Comparison of ENCODE assay signal across 28 cellular contexts in genomic region chr6:30202366-30202765, GRCh38. TPM values are rescaled to one million over a fixed set of nuclear protein-coding genes. Genes with fewer than 3 reads are reported as not detected.
DNase-seq lines count a peak whose midpoint lies in the region; ATAC-seq and TF ChIP-seq lines count a peak whose summit lies in the region.
"Had no signal": no experiment of that assay in that cellular context is flagged by ENCODE, and none has a peak within 500 bp of the region (broad histone marks: within the 10 kb centered on the region; RNA-seq: fewer than 3 reads in every experiment).

No MANE protein-coding gene starts in this region.

- H3K4me3 ChIP-seq in breast epithelium, result no peak overlapping the region
- no peak overlapping the region for H3K4me3 ChIP-seq in RWPE2 (ENCODE audit: severe bottlenecking)
- H3K4me3 ChIP-seq: gastroesophageal sphincter, HAP-1, spleen, testis had no signal

- ATAC-seq in RWPE2 (ENCODE audit: low read depth) (no peak), foreskin keratinocyte (peak; percentile 45), GM18498 (IDR thresholded peaks at IDR 0.05; ENCODE audit: unreplicated experiment) (no peak)
- ATAC-seq: activated naive CD8-positive, alpha-beta T cell treated with anti-CD3 and anti-CD28 coated beads, Interleukin-2, amount 50 U/mL, for 24 hours; CD8-positive, alpha-beta T cell had no signal

- H3K9me3 Mint-ChIP-seq in MCF 10A (ENCODE audit: unreplicated experiment), result no peaks in the 10 kb centered on the region
- H3K9me3 Mint-ChIP-seq in type B pancreatic cell, result no peaks in the 10 kb centered on the region
- H3K9me3 Mint-ChIP-seq: activated CD4-positive, alpha-beta T cell treated with anti-CD3 and anti-CD28 coated beads, Interleukin-2, amount 10 ng/mL, durations not matched to agents 24 days and 14 days; activated naive CD8-positive, alpha-beta T cell treated with anti-CD3 and anti-CD28 coated beads, Interleukin-2, amount 50 U/mL, for 24 hours; activated T-cell treated with anti-CD3 and anti-CD28 coated beads, Interleukin-2, amount 50 U/mL, for 24 hours; CD8-positive, alpha-beta T cell; neural crest cell; stimulated activated naive CD8-positive, alpha-beta T cell treated with anti-CD3 and anti-CD28 coated beads, Interleukin-15, Interleukin-2, amounts not matched to agents 100 ng/mL and 50 ng/mL, for 24 hours had no signal

- H3K27me3 Mint-ChIP-seq in MCF 10A (ENCODE audit: insufficient read depth, unreplicated experiment), result no peaks in the 10 kb centered on the region
- no peaks in the 10 kb centered on the region for H3K27me3 Mint-ChIP-seq in type B pancreatic cell
- H3K27me3 Mint-ChIP-seq: activated CD4-positive, alpha-beta T cell treated with anti-CD3 and anti-CD28 coated beads, Interleukin-2, amount 10 ng/mL, durations not matched to agents 24 days and 14 days; activated naive CD8-positive, alpha-beta T cell treated with anti-CD3 and anti-CD28 coated beads, Interleukin-2, amount 50 U/mL, for 24 hours; activated T-cell treated with anti-CD3 and anti-CD28 coated beads, Interleukin-2, amount 50 U/mL, for 24 hours; stimulated activated naive CD8-positive, alpha-beta T cell treated with anti-CD3 and anti-CD28 coated beads, Interleukin-15, Interleukin-2, amounts not matched to agents 100 ng/mL and 50 ng/mL, for 24 hours had no signal

- H3K36me3 Mint-ChIP-seq in MCF 10A (ENCODE audit: insufficient read depth, unreplicated experiment) (peaks cover 51% of the 10 kb centered on the region), type B pancreatic cell (peaks cover 14% of the 10 kb centered on the region)

- H3K4me1 ChIP-seq in breast epithelium (peaks cover 0 to 17% of the 10 kb centered on the region in 2 donors), RWPE2 (ENCODE audit: insufficient read depth, poor library complexity, severe bottlenecking) (peaks cover 27% of the 10 kb centered on the region), foreskin keratinocyte (peaks cover 13% of the 10 kb centered on the region)

- no peak overlapping the region for H3K4me3 Mint-ChIP-seq in MCF 10A (ENCODE audit: unreplicated experiment)
- no peak overlapping the region for H3K4me3 Mint-ChIP-seq in type B pancreatic cell
- H3K4me3 Mint-ChIP-seq: activated CD4-positive, alpha-beta T cell treated with anti-CD3 and anti-CD28 coated beads, Interleukin-2, amount 10 ng/mL, durations not matched to agents 24 days and 14 days; activated naive CD8-positive, alpha-beta T cell treated with anti-CD3 and anti-CD28 coated beads, Interleukin-2, amount 50 U/mL, for 24 hours; activated T-cell treated with anti-CD3 and anti-CD28 coated beads, Interleukin-2, amount 50 U/mL, for 24 hours; CD8-positive, alpha-beta T cell; neural crest cell; stimulated activated naive CD8-positive, alpha-beta T cell treated with anti-CD3 and anti-CD28 coated beads, Interleukin-15, Interleukin-2, amounts not matched to agents 100 ng/mL and 50 ng/mL, for 24 hours had no signal

- H3K27me3 ChIP-seq in breast epithelium, result no peaks in the 10 kb centered on the region
- no peaks in the 10 kb centered on the region for H3K27me3 ChIP-seq in RWPE2 (ENCODE audit: insufficient read depth, poor library complexity, severe bottlenecking)
- H3K27me3 ChIP-seq in foreskin keratinocyte, result no peaks in the 10 kb centered on the region
- H3K27me3 ChIP-seq: gastroesophageal sphincter, spleen, testis had no signal

- POLR2A ChIA-PET in MCF 10A (lab: Yijun Ruan, JAX), result interaction anchor here (1.0 to 1.7 kb wide), 6 partner anchors 11 to 141 kb away, joined by 3 to 23 read pairs (median 3); partner anchors contain the start of genes POLR1H, TRIM26 and TRIM39

- H3K9me3 ChIP-seq in breast epithelium, result no peaks in the 10 kb centered on the region
- no peaks in the 10 kb centered on the region for H3K9me3 ChIP-seq in RWPE2 (ENCODE audit: severe bottlenecking)
- H3K9me3 ChIP-seq: gastroesophageal sphincter, HAP-1, spleen, testis had no signal

- H3K27ac ChIP-seq in breast epithelium (no peak overlapping the region), RWPE2 (ENCODE audit: poor library complexity, severe bottlenecking) (peak overlapping the region; percentile 44), foreskin keratinocyte (no peak overlapping the region)
- H3K27ac ChIP-seq: gastroesophageal sphincter had no signal

- BruUV-seq in MCF 10A (replicated peaks; lab: Mats Ljungman, UMichigan), result no TSS peak

- no peak for TF ChIP-seq CTCF in MCF 10A (IDR thresholded peaks at IDR 0.05; ENCODE audit: unreplicated experiment)
- TF ChIP-seq CTCF in breast epithelium (IDR thresholded peaks at IDR 0.05), result no peak
- TF ChIP-seq CTCF in RWPE2 (IDR thresholded peaks at IDR 0.05; ENCODE audit: poor library complexity, severe bottlenecking), result no peak
- TF ChIP-seq CTCF in foreskin keratinocyte (conservative IDR thresholded peaks at IDR 0.05), result no peak
- TF ChIP-seq CTCF in type B pancreatic cell (conservative IDR thresholded peaks at IDR 0.05), result no peak

- H3K36me3 ChIP-seq in breast epithelium (no peaks in the 10 kb centered on the region), RWPE2 (ENCODE audit: low read depth) (peaks cover 55% of the 10 kb centered on the region)

- TF ChIP-seq POLR2A in breast epithelium (IDR thresholded peaks at IDR 0.05), result no peak

- peaks cover 25% of the 10 kb centered on the region for H3K4me1 Mint-ChIP-seq in MCF 10A (ENCODE audit: insufficient read depth, unreplicated experiment)
- H3K4me1 Mint-ChIP-seq in type B pancreatic cell (ENCODE audit: unreplicated experiment), result peaks cover 11% of the 10 kb centered on the region

- DNase-seq in MCF 10A (ENCODE audit: unreplicated experiment), result peak; percentile 55
- no peak for DNase-seq in breast epithelium (ENCODE audit: low spot score in 2 of 2)
- no peak for DNase-seq in RWPE2 (ENCODE audit: low spot score)
- peak in 1 of 2 donors; percentile 18 for DNase-seq in foreskin keratinocyte
- no peak for DNase-seq in type B pancreatic cell (ENCODE audit: extremely low spot score, unreplicated experiment)
- no peak for DNase-seq in activated CD4-positive, alpha-beta T cell treated with anti-CD3 and anti-CD28 coated beads, Interleukin-2, amount 50 U/mL, for 1 hour
- no peak for DNase-seq in AG08395 (ENCODE audit: low spot score)
- DNase-seq: activated CD4-positive, alpha-beta T cell treated with anti-CD3 and anti-CD28 coated beads, Interleukin-2, amount 10 ng/mL, durations not matched to agents 24 days and 14 days; activated effector memory CD4-positive, alpha-beta T cell treated with anti-CD3 and anti-CD28 coated beads, Interleukin-2, amount 50 U/mL, for 16 hours; activated naive CD8-positive, alpha-beta T cell treated with anti-CD3 and anti-CD28 coated beads, Interleukin-2, amount 50 U/mL, for 24 hours; activated T-cell treated with anti-CD3 and anti-CD28 coated beads, Interleukin-2, amount 50 U/mL, for 24 hours; CD8-positive, alpha-beta T cell; EL; NCI-H146; right cardiac atrium; spleen; stimulated activated CD8-positive, alpha-beta memory T cell treated with anti-CD3 and anti-CD28 coated beads, Interleukin-4, amount 100 ng/mL, for 48 hours; SW 1271 had no signal

- CTCF ChIA-PET in MCF 10A (lab: Yijun Ruan, JAX), result no interaction called here

- H3K27ac Mint-ChIP-seq in MCF 10A (ENCODE audit: low read depth, unreplicated experiment) (no peak overlapping the region), type B pancreatic cell (peak overlapping the region; percentile 90)
- H3K27ac Mint-ChIP-seq: activated CD4-positive, alpha-beta T cell treated with anti-CD3 and anti-CD28 coated beads, Interleukin-2, amount 10 ng/mL, durations not matched to agents 24 days and 14 days; activated naive CD8-positive, alpha-beta T cell treated with anti-CD3 and anti-CD28 coated beads, Interleukin-2, amount 50 U/mL, for 24 hours; activated T-cell treated with anti-CD3 and anti-CD28 coated beads, Interleukin-2, amount 50 U/mL, for 24 hours; CD8-positive, alpha-beta T cell; stimulated activated naive CD8-positive, alpha-beta T cell treated with anti-CD3 and anti-CD28 coated beads, Interleukin-15, Interleukin-2, amounts not matched to agents 100 ng/mL and 50 ng/mL, for 24 hours had no signal

- intact Hi-C loops in MCF 10A (cut with micrococcal nuclease), result no loop called here
- intact Hi-C loops in breast epithelium (cut with DNase I; ENCODE audit: low total_unique reads), result no loop called here

RNA-seq across cellular contexts. Expression of gene TRIM26, which starts 10.8 kb away (rescaled TPM):
- total RNA-seq in MCF 10A (2022) (48.6 and 60.6 TPM in 2 replicates), breast epithelium (10 to 100 TPM; 31.7 to 66.2 (median 47.5) TPM), foreskin keratinocyte (34.2 and 38.1 TPM in 2 replicates), type B pancreatic cell (ENCODE audit: low replicate concordance) (46.3 and 76.5 TPM in 2 replicates)
- 25.3 and 26.0 TPM in 2 replicates for polyA plus RNA-seq in foreskin keratinocyte

RNA-seq across cellular contexts. Expression of gene TRIM15, which starts 39.0 kb away (rescaled TPM):
- total RNA-seq in MCF 10A (2022) (0.79 TPM in 1 of 2 replicates, not detected in the other), breast epithelium (under 1 TPM in 1 of 3 donors, not detected in 2; 0.33 TPM), foreskin keratinocyte (not detected in 2 replicates), type B pancreatic cell (ENCODE audit: low replicate concordance) (0.92 and 1.4 TPM in 2 replicates)
- not detected in 2 replicates for polyA plus RNA-seq in foreskin keratinocyte
- total RNA-seq: A172; activated CD8-positive, alpha-beta memory T cell treated with anti-CD3 and anti-CD28 coated beads for 36 hours; CD8-positive, alpha-beta T cell; dermis microvascular lymphatic vessel endothelial cell; fibroblast of lung; gastroesophageal sphincter; neural crest cell; right cardiac atrium had no signal
- polyA plus RNA-seq: fibroblast of lung, right cardiac atrium had no signal

RNA-seq across cellular contexts. Expression of gene TRIM10, which starts 41.4 kb away (rescaled TPM):
- total RNA-seq in MCF 10A (2022), result not detected in 2 replicates
- not detected for total RNA-seq in breast epithelium
- not detected in 2 replicates for total RNA-seq in foreskin keratinocyte
- polyA plus RNA-seq in foreskin keratinocyte, result not detected in 2 replicates
- 0.17 TPM in 1 of 2 replicates, not detected in the other for total RNA-seq in type B pancreatic cell (ENCODE audit: low replicate concordance)
- total RNA-seq: A172; activated CD8-positive, alpha-beta memory T cell treated with anti-CD3 and anti-CD28 coated beads for 36 hours; CD8-positive, alpha-beta T cell; dermis microvascular lymphatic vessel endothelial cell; fibroblast of lung; neural crest cell; right cardiac atrium had no signal
- polyA plus RNA-seq: fibroblast of lung, right cardiac atrium had no signal
